ENCODE assay signal across 1 cellular context in genomic region chr19:39363909-39364457, GRCh38.
TF ChIP-seq lines count a peak whose summit lies in the region.

No MANE protein-coding gene starts in this region.

TF ChIP-seq in IMR-90, 13 proteins besides CTCF, POLR2A, EP300 and RAD21:
- TF ChIP-seq USF2 (IDR thresholded peaks at IDR 0.05; ENCODE audit: low read depth, low read length) (no peak), BHLHE40 (IDR thresholded peaks at IDR 0.05; ENCODE audit: low read depth, low read length) (no peak), RCOR1 (IDR thresholded peaks at IDR 0.05; ENCODE audit: insufficient replicate concordance, low read length) (no peak), FOS (IDR thresholded peaks at IDR 0.05; ENCODE audit: low read depth, low read length) (0 out of 2 replicates have a peak, but pooled peaks have one; percentile 12), NFE2L2 (IDR thresholded peaks at IDR 0.05; ENCODE audit: low read depth, low read length) (no peak), MAZ (IDR thresholded peaks at IDR 0.05; ENCODE audit: borderline replicate concordance, low read depth, low read length) (0 out of 2 replicates have a peak, but pooled peaks have one; percentile 12), CEBPB (IDR thresholded peaks at IDR 0.05; ENCODE audit: low read depth, low read length) (no peak), SMC3 (IDR thresholded peaks at IDR 0.05; ENCODE audit: low read depth, low read length) (no peak), CHD1 (IDR thresholded peaks at IDR 0.05; ENCODE audit: low read depth, low read length) (no peak), ELK1 (IDR thresholded peaks at IDR 0.05; ENCODE audit: borderline replicate concordance, low read depth, low read length) (no peak), MAFK (IDR thresholded peaks at IDR 0.05; ENCODE audit: low read depth, low read length) (no peak)
